7 cellular contexts compared by ENCODE assay signal in genomic region chr19:40191836-40192646, GRCh38. TPM values are rescaled to one million over a fixed set of nuclear protein-coding genes. Genes with fewer than 3 reads are reported as not detected.
DNase-seq lines count a peak whose midpoint lies in the region; ATAC-seq and TF ChIP-seq lines count a peak whose summit lies in the region.

No MANE protein-coding gene starts in this region.

- DNase-seq in EL = peak; percentile 38
- peak; percentile 75 for DNase-seq in NCI-H69 (lab: John Stamatoyannopoulos, UW)
- DNase-seq in spleen = peak; percentile 82
- DNase-seq in NCI-H2196 treated with DMSO at 0.1 percent for 48 hours (lab: John Stamatoyannopoulos, UW; ENCODE audit: unreplicated experiment) = no peak

- H3K9me3 ChIP-seq in iPS-20b (ENCODE audit: insufficient read depth, low read depth, low read length) (no peaks in the 10 kb centered on the region), spleen (no peaks in the 10 kb centered on the region)

- WGBS in spleen, 5 donors = 15 to 43% (median 22%) methylated on average over 2 to 62 of the region's 62 CpGs

- no peaks in the 10 kb centered on the region for H3K36me3 ChIP-seq in iPS-20b (ENCODE audit: insufficient read depth, low read depth, low read length)
- no peaks in the 10 kb centered on the region for H3K36me3 ChIP-seq in spleen

- H3K4me3 ChIP-seq in iPS-20b (ENCODE audit: low read length) (peak overlapping the region; percentile 62; the same call in 1 of the 2 replicates), spleen (peak overlapping the region; percentile 77 to 99 (median 93))

- peaks cover 4% of the 10 kb centered on the region; the same call in 1 of the 2 replicates for H3K4me1 ChIP-seq in iPS-20b (ENCODE audit: insufficient read depth, low read length)
- peaks cover 9 to 40% (median 26%) of the 10 kb centered on the region in 6 donors for H3K4me1 ChIP-seq in spleen

- peak; percentile 16 for ATAC-seq in GM21786 (IDR thresholded peaks at IDR 0.05; ENCODE audit: unreplicated experiment)

- peak overlapping the region; percentile 62 for H3K27ac ChIP-seq in angular gyrus (ENCODE audit: low read depth, low read length)
- H3K27ac ChIP-seq in iPS-20b (ENCODE audit: low read length) = no peak overlapping the region
- H3K27ac ChIP-seq in spleen = peak overlapping the region in 6 of 8 donors; percentile 95 to 100 (median 96)

- no peak for TF ChIP-seq POLR2A in spleen (IDR thresholded peaks at IDR 0.05)

- no peak overlapping the region for H3K9ac ChIP-seq in iPS-20b (ENCODE audit: low read depth, low read length)

- no peak for TF ChIP-seq CTCF in spleen (IDR thresholded peaks at IDR 0.05 in 8 of 11, conservative IDR thresholded peaks at IDR 0.05 in 3 of 11)

- intact Hi-C loops in spleen (cut with DNase I; ENCODE audit: low total_unique reads) = no loop called here

- H3K27me3 ChIP-seq in iPS-20b (ENCODE audit: insufficient read depth, low read length) (no peaks in the 10 kb centered on the region), spleen (replicated peaks in 1 of 7) (peaks cover 0 to 5% (median 0%) of the 10 kb centered on the region in 7 donors)

RNA-seq across cellular contexts. Expression of gene MAP3K10, which starts 0.8 kb away (rescaled TPM):
- 10 to 100 TPM; 14.0 to 25.6 (median 17.9) TPM for total RNA-seq in spleen
- 10 to 100 TPM in 1 of 3 donors, 1 to 10 TPM in 2; 4.3 to 23.0 (median 8.4) TPM for polyA plus RNA-seq in spleen

RNA-seq across cellular contexts. Expression of gene TTC9B, which starts 26.1 kb away (rescaled TPM):
- total RNA-seq in spleen = not detected
- polyA plus RNA-seq in spleen = not detected

RNA-seq across cellular contexts. Expression of gene CCNP, which starts 34.4 kb away (rescaled TPM):
- total RNA-seq in spleen = under 1 TPM in 2 of 7 donors, not detected in 5; 0.43 to 0.47 TPM
- polyA plus RNA-seq in spleen = under 1 TPM; 0.18 to 0.43 (median 0.26) TPM
